Comparison of ENCODE assay signal across 8 cellular contexts in the genomic region with DNA sequence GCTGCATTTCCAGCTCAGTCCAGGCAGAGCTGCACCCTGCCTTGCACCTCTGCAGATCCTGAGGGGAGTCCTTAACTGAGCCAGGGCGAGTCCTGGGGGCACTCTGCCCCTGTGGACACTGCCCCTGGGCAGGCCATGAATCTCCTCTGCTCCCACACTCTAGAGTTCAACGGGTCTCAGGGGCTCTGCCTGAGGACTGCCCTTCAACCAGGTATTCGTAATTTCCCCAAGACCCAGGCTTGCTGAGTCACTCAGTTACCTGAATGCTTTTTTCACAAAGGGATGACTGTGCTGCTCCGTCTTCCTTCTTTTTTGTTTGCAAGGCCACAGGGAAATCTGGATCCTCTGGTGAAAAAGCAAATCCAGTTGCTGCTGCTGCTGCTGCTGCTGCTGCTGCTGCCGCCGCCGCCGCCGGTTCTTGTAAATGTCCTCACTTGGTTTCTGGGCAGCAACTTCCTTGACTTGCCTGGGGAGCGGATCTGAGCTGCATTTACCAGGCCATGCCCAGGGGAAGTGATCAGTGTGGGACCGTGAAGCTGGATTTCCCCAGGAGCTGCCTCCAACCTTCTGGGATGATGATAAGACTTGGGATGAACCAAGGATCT.
A peak's percentile ranks its signal among the peaks of the same experiment; 100 is the strongest.
DNase-seq lines count a peak whose midpoint lies in the region; ATAC-seq, FAIRE-seq and TF ChIP-seq lines count a peak whose summit lies in the region.
"Not testable (repeated sequence)": the region's sequence is repeated elsewhere in the genome, so short reads cannot be mapped to it uniquely, and the experiment has no call there.

No MANE protein-coding gene starts in this region.

- not testable (repeated sequence) for BruUV-seq in K562 (replicated peaks; lab: Mats Ljungman, UMichigan)

- in situ Hi-C loops in K562 (cut with MboI) = not testable (repeated sequence)

- H3K79me2 ChIP-seq in K562 (ENCODE audit: control insufficient read depth, insufficient read depth, low read length) = not testable (repeated sequence)

- TF ChIP-seq POLR2A in K562 (conservative IDR thresholded peaks at IDR 0.05) = not testable (repeated sequence)

- not testable (repeated sequence) for H2AFZ ChIP-seq in K562 (ENCODE audit: low read depth, low read length)

- not testable (repeated sequence) for ATAC-seq in K562, left cardiac atrium, left lobe of liver, psoas muscle
- peak; percentile 12 for ATAC-seq in upper lobe of right lung

- not testable (repeated sequence) for H3K27me3 ChIP-seq in HL-60 (ENCODE audit: insufficient read depth, poor library complexity, severe bottlenecking); K562 (ENCODE audit: control insufficient read depth in 2 of 2, insufficient read depth in 2 of 2, low read length in 2 of 2); psoas muscle (ENCODE audit: insufficient read depth in 3 of 3, low read length in 2 of 3); upper lobe of right lung

- H3K9me3 ChIP-seq in K562 (replicated peaks; ENCODE audit: control insufficient read depth, insufficient read depth, low read depth, low read length); psoas muscle; upper lobe of right lung: not testable (repeated sequence)

- not testable (repeated sequence) for H3K4me3 ChIP-seq in HL-60 (replicated peaks; ENCODE audit: insufficient read depth, low read length); K562
- H3K4me3 ChIP-seq in psoas muscle = peak overlapping the region; percentile 11
- peak overlapping the region; percentile 26 for H3K4me3 ChIP-seq in upper lobe of right lung

- H3K36me3 ChIP-seq in K562 (ENCODE audit: control insufficient read depth, insufficient read depth, low read length); psoas muscle (ENCODE audit: insufficient read depth in 1 of 2, low read depth in 1 of 2); upper lobe of right lung: not testable (repeated sequence)

- not testable (repeated sequence) for FAIRE-seq in K562 (lab: Jason Lieb, UNC)

- TF ChIP-seq CTCF in HL-60 (IDR thresholded peaks at IDR 0.05; ENCODE audit: insufficient read depth, low read length); K562 (IDR thresholded peaks at IDR 0.05 in 2 of 3, conservative IDR thresholded peaks at IDR 0.05 in 1 of 3; ENCODE audit: insufficient read depth in 2 of 3, low read depth in 1 of 3, low read length in 3 of 3); psoas muscle (IDR thresholded peaks at IDR 0.05); upper lobe of right lung (IDR thresholded peaks at IDR 0.05): not testable (repeated sequence)

- intact Hi-C loops in K562 (cut with micrococcal nuclease); left cardiac atrium (cut with DNase I); psoas muscle (cut with DNase I); upper lobe of right lung (cut with DNase I): not testable (repeated sequence)

- not testable (repeated sequence) for H3K9ac ChIP-seq in K562 (ENCODE audit: insufficient read depth in 1 of 2, low read depth in 2 of 2, low read length in 2 of 2)

- H4K20me1 ChIP-seq in K562 (replicated peaks; ENCODE audit: control insufficient read depth, insufficient read depth, low read length) = not testable (repeated sequence)

- H3K4me2 ChIP-seq in K562 (ENCODE audit: insufficient read depth, low read length) = not testable (repeated sequence)

- POLR2A ChIA-PET in K562 (lab: Yijun Ruan, JAX) = not testable (repeated sequence)

- DNase-seq in HL-60 (ENCODE audit: low read depth in 1 of 2, low spot score in 1 of 2) (peak in 1 of 2 experiments; percentile 1), left cardiac atrium (peak; percentile 12), left lobe of liver (ENCODE audit: low spot score) (peak; percentile 42), mesenteric fat pad (ENCODE audit: low spot score) (peak; percentile 30), psoas muscle (peak in 1 of 2 donors; percentile 42), upper lobe of right lung (peak; percentile 65)
- not testable (repeated sequence) for DNase-seq in K562 (ENCODE audit: extremely low read depth in 1 of 4, low spot score in 3 of 4); epithelial cell of prostate (ENCODE audit: low read depth, low spot score)

- not testable (repeated sequence) for H3K4me1 ChIP-seq in K562 (replicated peaks in 1 of 2; ENCODE audit: control insufficient read depth in 2 of 2, insufficient read depth in 2 of 2, low read length in 2 of 2); psoas muscle; upper lobe of right lung

- 30% methylated on average over 2 of the region's 11 CpGs for WGBS in K562 (ENCODE audit: insufficient coverage, low coverage, missing lambda C conversion rate)
- WGBS in psoas muscle, 3 donors = 78 to 90% (median 88%) methylated on average over 9 to 10 of the region's 11 CpGs

- not testable (repeated sequence) for TF ChIP-seq RAD21 in K562 (CRISPR knock-in tag; conservative IDR thresholded peaks at IDR 0.05 in 1 of 2, IDR thresholded peaks at IDR 0.05 in 1 of 2)

- not testable (repeated sequence) for TF ChIP-seq EP300 in K562 (IDR thresholded peaks at IDR 0.05; ENCODE audit: low read length)

- CTCF ChIA-PET in K562 (lab: Yijun Ruan, JAX; ENCODE audit: low intra/inter-chr PET ratio) = not testable (repeated sequence)

- not testable (repeated sequence) for H3K9me1 ChIP-seq in K562 (ENCODE audit: control insufficient read depth, insufficient read depth, low read length)

- H3K27ac ChIP-seq in HL-60 (replicated peaks) (peak overlapping the region; percentile 48), epithelial cell of prostate (peak overlapping the region; percentile 27)
- H3K27ac ChIP-seq in K562 (ENCODE audit: extremely low read depth, low read depth, low read length); psoas muscle; upper lobe of right lung: not testable (repeated sequence)

TF ChIP-seq in K562, 482 proteins besides CTCF, POLR2A, EP300 and RAD21:
- TF ChIP-seq NFE2 (IDR thresholded peaks at IDR 0.05; ENCODE audit: low read depth) = peak; percentile 40
- 0 out of 2 replicates have a peak, but pooled peaks have one; percentile 11 for TF ChIP-seq ZNF316 (IDR thresholded peaks at IDR 0.05)
- peak; percentile 17; the same call in 1 of the 2 replicates for TF ChIP-seq C11orf30 (IDR thresholded peaks at IDR 0.05; ENCODE audit: low read depth)
TF ChIP-seq in K562: peak in this region for 3; not testable (repeated sequence) for 479.
